8 cellular contexts compared by ENCODE assay signal in the genomic region with DNA sequence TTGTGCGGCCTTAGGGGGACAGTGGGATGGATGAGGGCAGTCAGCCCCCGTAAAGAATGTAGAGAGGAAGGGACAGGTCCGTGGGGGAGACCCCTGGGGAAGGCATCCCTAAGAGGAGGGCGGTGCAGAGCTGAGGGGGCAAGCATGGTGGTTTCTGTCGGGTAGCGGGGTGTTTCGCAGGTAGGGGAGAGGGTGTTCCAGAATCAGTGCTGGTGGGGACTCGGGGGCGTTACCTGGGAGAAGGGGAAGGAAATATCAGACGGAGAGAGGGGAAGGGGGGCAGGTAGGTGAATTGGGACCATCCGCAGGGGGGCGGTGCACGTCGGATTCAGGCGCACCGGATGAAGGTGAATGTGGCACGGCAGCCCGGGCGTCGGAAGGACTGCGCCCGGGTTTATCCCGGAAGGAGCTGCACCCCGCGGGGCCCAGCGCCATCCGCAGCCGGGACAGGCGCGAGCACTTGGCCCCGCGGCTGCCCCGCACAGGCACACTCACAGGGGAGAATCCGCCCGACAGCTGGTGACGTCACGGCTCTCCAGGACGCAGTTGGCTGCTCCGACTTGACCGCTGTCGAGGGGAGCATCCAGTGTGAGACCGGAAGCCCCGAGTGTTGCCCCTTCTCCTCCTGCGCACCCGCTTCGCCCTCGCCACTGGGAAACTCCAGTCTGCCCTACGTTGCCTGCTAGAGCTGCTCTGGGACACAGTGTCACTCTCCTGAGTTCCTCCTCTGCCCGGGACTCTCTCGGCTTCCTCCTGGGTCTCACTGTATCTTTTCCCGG. TPM values are rescaled to one million over a fixed set of nuclear protein-coding genes. Genes with fewer than 3 reads are reported as not detected.
A peak's percentile ranks its signal among the peaks of the same experiment; 100 is the strongest.
DNase-seq lines count a peak whose midpoint lies in the region; ATAC-seq and TF ChIP-seq lines count a peak whose summit lies in the region.

No MANE protein-coding gene starts in this region.

- peak; percentile 38 for ATAC-seq in HG03342 (IDR thresholded peaks at IDR 0.05; ENCODE audit: unreplicated experiment)
- peak; percentile 74 for ATAC-seq in activated CD4-positive, alpha-beta T cell treated with anti-CD3 and anti-CD28 coated beads for 36 hours
- ATAC-seq in lower lobe of right lung: peak; percentile 81 to 88
- ATAC-seq in HG03108 (IDR thresholded peaks at IDR 0.05; ENCODE audit: unreplicated experiment): no peak
- ATAC-seq in HG02938 (IDR thresholded peaks at IDR 0.05; ENCODE audit: unreplicated experiment): no peak

- H3K27ac Mint-ChIP-seq in activated CD4-positive, alpha-beta T cell treated with anti-CD3 and anti-CD28 coated beads for 36 hours: peak overlapping the region; percentile 79

- POLR2A ChIA-PET in activated CD4-positive, alpha-beta T cell treated with anti-CD3 and anti-CD28 coated beads for 36 hours (lab: Charles Lee): interaction anchor here (0.7 to 0.9 kb wide), 3 partner anchors 9 to 115 kb away, joined by 3 read pairs; partner anchors contain the start of gene CREB3

- peak overlapping the region; percentile 77 for H3K4me3 Mint-ChIP-seq in activated CD4-positive, alpha-beta T cell treated with anti-CD3 and anti-CD28 coated beads for 36 hours

- peaks cover 24% of the 10 kb centered on the region for H3K4me1 ChIP-seq in lower lobe of right lung

- H3K9me3 ChIP-seq in lower lobe of right lung: no peaks in the 10 kb centered on the region

- no peaks in the 10 kb centered on the region for H3K27me3 Mint-ChIP-seq in activated CD4-positive, alpha-beta T cell treated with anti-CD3 and anti-CD28 coated beads for 36 hours

- no peaks in the 10 kb centered on the region for H3K27me3 ChIP-seq in lower lobe of right lung (ENCODE audit: low read depth)

- CTCF ChIA-PET in activated CD4-positive, alpha-beta T cell treated with anti-CD3 and anti-CD28 coated beads for 36 hours (lab: Charles Lee): interaction anchor here (0.6 to 1.8 kb wide), 18 partner anchors 8 to 923 kb away, joined by 3 to 9 read pairs (median 3); partner anchors contain the start of genes CCDC107, RMRP, TESK1 and TLN1

- peak; percentile 80 for DNase-seq in activated CD4-positive, alpha-beta T cell treated with anti-CD3 and anti-CD28 coated beads for 36 hours
- DNase-seq in dermis blood vessel endothelial cell (peak; percentile 49), lower lobe of right lung (peak; percentile 89)
- peak in 2 of 3 donors; percentile 24 to 59 for DNase-seq in stimulated activated CD4-positive, alpha-beta T cell treated with anti-CD3 and anti-CD28 coated beads, TNF-alpha, amount 100 ng/mL, for 48 hours (ENCODE audit: low read depth in 3 of 3)

- no peaks in the 10 kb centered on the region for H3K9me3 Mint-ChIP-seq in activated CD4-positive, alpha-beta T cell treated with anti-CD3 and anti-CD28 coated beads for 36 hours (ENCODE audit: low read depth)

- H3K4me3 ChIP-seq in lower lobe of right lung: peak overlapping the region; percentile 57

- no peak overlapping the region for H3K27ac ChIP-seq in lower lobe of right lung

- H3K36me3 ChIP-seq in lower lobe of right lung: no peaks in the 10 kb centered on the region

- H3K4me1 Mint-ChIP-seq in activated CD4-positive, alpha-beta T cell treated with anti-CD3 and anti-CD28 coated beads for 36 hours: peaks cover 38% of the 10 kb centered on the region

- intact Hi-C loops in activated CD4-positive, alpha-beta T cell treated with anti-CD3 and anti-CD28 coated beads for 36 hours (cut with DNase I, micrococcal nuclease): loop anchor here (1.0 to 5.0 kb wide), 4 partner anchors 13 to 115 kb away; partner anchors contain the start of genes CCDC107 (in 1 of the 2), CREB3 (in 1 of the 2), RMRP (in 1 of the 2) and TLN1 (in 1 of the 2)
- intact Hi-C loops in lower lobe of right lung (cut with DNase I): no loop called here

- TF ChIP-seq CTCF in GM12872 (IDR thresholded peaks at IDR 0.05; ENCODE audit: insufficient read depth, low read depth, low read length): peak; percentile 54; the same call in 2 of the 3 replicates
- no peak for TF ChIP-seq CTCF in lower lobe of right lung (IDR thresholded peaks at IDR 0.05)

- no peaks in the 10 kb centered on the region for H3K36me3 Mint-ChIP-seq in activated CD4-positive, alpha-beta T cell treated with anti-CD3 and anti-CD28 coated beads for 36 hours (ENCODE audit: low read depth)

RNA-seq across cellular contexts. Expression of gene CD72, which starts 1.3 kb away (rescaled TPM):
- 1 to 10 TPM; 6.5 to 8.7 TPM for total RNA-seq in activated CD4-positive, alpha-beta T cell treated with anti-CD3 and anti-CD28 coated beads for 36 hours
- total RNA-seq in dermis blood vessel endothelial cell (0.14 TPM in 1 of 2 replicates, not detected in the other), lower lobe of right lung (4.5 TPM)

RNA-seq across cellular contexts. Expression of gene TESK1, which starts 11.8 kb away (rescaled TPM):
- total RNA-seq in activated CD4-positive, alpha-beta T cell treated with anti-CD3 and anti-CD28 coated beads for 36 hours: 10 to 100 TPM; 23.3 to 27.7 TPM
- 8.7 and 11.6 TPM in 2 replicates for total RNA-seq in dermis blood vessel endothelial cell
- 44.0 TPM for total RNA-seq in lower lobe of right lung

RNA-seq across cellular contexts. Expression of gene SIT1, which starts 33.9 kb away (rescaled TPM):
- total RNA-seq in activated CD4-positive, alpha-beta T cell treated with anti-CD3 and anti-CD28 coated beads for 36 hours: 10 to 100 TPM; 76.5 to 80.9 TPM
- total RNA-seq in dermis blood vessel endothelial cell: not detected in 2 replicates
- total RNA-seq in lower lobe of right lung: 1.5 TPM

RNA-seq across cellular contexts. Expression of gene RMRP, which starts 40.9 kb away (rescaled TPM):
- over 10,000 TPM in 1 of 2 experiments, 100 to 1,000 TPM in 1; 894 to 11,462 TPM for total RNA-seq in activated CD4-positive, alpha-beta T cell treated with anti-CD3 and anti-CD28 coated beads for 36 hours
- total RNA-seq in dermis blood vessel endothelial cell (9,128 and 10,291 TPM in 2 replicates), lower lobe of right lung (24,340 TPM)

RNA-seq across cellular contexts. Expression of gene CCDC107, which starts 41.2 kb away (rescaled TPM):
- total RNA-seq in activated CD4-positive, alpha-beta T cell treated with anti-CD3 and anti-CD28 coated beads for 36 hours: 10 to 100 TPM in 1 of 2 experiments, 1 to 10 TPM in 1; 7.9 to 10.4 TPM
- total RNA-seq in dermis blood vessel endothelial cell (8.5 and 12.4 TPM in 2 replicates), lower lobe of right lung (28.9 TPM)

Comparison
In these comparisons a context has a peak if more than half of its experiments do, and no peak if none do; other contexts are left out.
1. ATAC-seq: peak in HG03342 (single experiment), activated CD4-positive, alpha-beta T cell treated with anti-CD3 and anti-CD28 coated beads for 36 hours (single experiment) and lower lobe of right lung (2 of 2); none in HG03108 (single experiment) and HG02938 (single experiment).
2. RNA of gene SIT1, which starts 33.9 kb away (total RNA-seq): 76.5 to 80.9 TPM in activated CD4-positive, alpha-beta T cell treated with anti-CD3 and anti-CD28 coated beads for 36 hours; 1.5 TPM in lower lobe of right lung (single experiment) and not detected in dermis blood vessel endothelial cell; every median in the first group is over 10 times any median in the second.
3. Peak in every context shown above with its lines, with median percentiles within 50 percentile points of each other: DNase-seq.